ENCODE assay signal across 27 cellular contexts in genomic region chr17:78146471-78146869, GRCh38. TPM values are rescaled to one million over a fixed set of nuclear protein-coding genes. Genes with fewer than 3 reads are reported as not detected.
DNase-seq lines count a peak whose midpoint lies in the region; ATAC-seq, FAIRE-seq and TF ChIP-seq lines count a peak whose summit lies in the region.
"Had no signal": no experiment of that assay in that cellular context is flagged by ENCODE, and none has a peak within 500 bp of the region (broad histone marks: within the 10 kb centered on the region; RNA-seq: fewer than 3 reads in every experiment).

No MANE protein-coding gene starts in this region.

- no peak for FAIRE-seq in HepG2 (lab: Jason Lieb, UNC)
- FAIRE-seq: H54 had no signal

- H3K4me3 ChIP-seq in HepG2 (replicated peaks in 1 of 3; ENCODE audit: insufficient read depth in 1 of 3, low read depth in 2 of 3, low read length in 3 of 3) (no peak overlapping the region; a peak in 1 of 6 replicates), right lobe of liver (no peak overlapping the region), body of pancreas (no peak overlapping the region), neutrophil (ENCODE audit: low read depth in 1 of 2, low read length in 1 of 2) (no peak overlapping the region), foreskin fibroblast (ENCODE audit: low read depth in 1 of 2, low read length in 2 of 2) (no peak overlapping the region)
- H3K4me3 ChIP-seq: testis had no signal

- CTCF ChIA-PET in HepG2 (lab: Yijun Ruan, JAX; ENCODE audit: low intra/inter-chr PET ratio, low total read pairs) = no interaction called here

- no peak overlapping the region for H3K4me3 Mint-ChIP-seq in activated T-cell treated with anti-CD3 and anti-CD28 coated beads, Interleukin-2, amount 50 U/mL, for 24 hours
- H3K4me3 Mint-ChIP-seq in activated T-cell treated with anti-CD3 and anti-CD28 coated beads, Interleukin-2, amount 50 U/mL, for 4 hours = no peak overlapping the region
- H3K4me3 Mint-ChIP-seq: brain had no signal

- H3K9ac ChIP-seq in HepG2 (ENCODE audit: insufficient read depth, low read depth, low read length) = no peak overlapping the region

- H3K36me3 ChIP-seq in HepG2 (replicated peaks in 1 of 2; ENCODE audit: control insufficient read depth in 1 of 2, insufficient read depth in 2 of 2, low read length in 2 of 2) (no peaks in the 10 kb centered on the region), right lobe of liver (no peaks in the 10 kb centered on the region), body of pancreas (replicated peaks in 1 of 2; ENCODE audit: insufficient read depth in 1 of 2, low read depth in 2 of 2) (no peaks in the 10 kb centered on the region), neutrophil (peaks cover 13% of the 10 kb centered on the region)
- H3K36me3 ChIP-seq: BE2C had no signal

- no peaks in the 10 kb centered on the region for H3K9me3 Mint-ChIP-seq in activated T-cell treated with anti-CD3 and anti-CD28 coated beads, Interleukin-2, amount 50 U/mL, for 24 hours
- H3K9me3 Mint-ChIP-seq in activated T-cell treated with anti-CD3 and anti-CD28 coated beads, Interleukin-2, amount 50 U/mL, for 4 hours = no peaks in the 10 kb centered on the region
- H3K9me3 Mint-ChIP-seq: naive thymus-derived CD8-positive, alpha-beta T cell had no signal

- no peaks in the 10 kb centered on the region for H3K79me2 ChIP-seq in HepG2 (ENCODE audit: insufficient read depth, low read length)

- H3K27ac ChIP-seq in HepG2 (ENCODE audit: extremely low read length, insufficient read depth, low read length) (no peak overlapping the region), right lobe of liver (no peak overlapping the region), body of pancreas (peak overlapping the region in 3 of 4 donors; percentile 86 to 89 (median 88)), neutrophil (peak overlapping the region; percentile 85)
- H3K27ac ChIP-seq: epithelial cell of prostate, testis had no signal

- in situ Hi-C loops in HepG2 (cut with HindIII; ENCODE audit: extremely low pct_ligation_motif_present, low pct_unique_long_range_greater_than_20kb) = no loop called here

- POLR2A ChIA-PET in HepG2 (lab: Yijun Ruan, JAX) = no interaction called here

- H3K27ac Mint-ChIP-seq in activated T-cell treated with anti-CD3 and anti-CD28 coated beads, Interleukin-2, amount 50 U/mL, for 24 hours = no peak overlapping the region
- H3K27ac Mint-ChIP-seq: brain had no signal

- intact Hi-C loops in HepG2 (cut with micrococcal nuclease; ENCODE audit: unreplicated experiment) = no loop called here
- intact Hi-C loops in right lobe of liver (cut with DNase I) = no loop called here
- intact Hi-C loops in body of pancreas (cut with DNase I) = no loop called here

- BruUV-seq in HepG2 (replicated peaks; lab: Mats Ljungman, UMichigan) = no TSS peak

- H2AFZ ChIP-seq in HepG2 (ENCODE audit: low read length) = no peak overlapping the region

- no peak for TF ChIP-seq RAD21 in HepG2 (CRISPR knock-in tag; IDR thresholded peaks at IDR 0.05)

- no peak for DNase-seq in HepG2 (ENCODE audit: low spot score)
- no peak for DNase-seq in right lobe of liver
- no peak for DNase-seq in body of pancreas
- DNase-seq in SW480 (ENCODE audit: low spot score) = no peak
- DNase-seq in foreskin fibroblast = no peak
- DNase-seq in activated T-cell treated with anti-CD3 and anti-CD28 coated beads, Interleukin-2, amount 50 U/mL, for 24 hours = no peak
- DNase-seq in activated T-cell treated with anti-CD3 and anti-CD28 coated beads, Interleukin-2, amount 50 U/mL, for 4 hours = no peak
- DNase-seq: activated effector memory CD4-positive, alpha-beta T cell treated with anti-CD3 and anti-CD28 coated beads, Interleukin-2, amount 50 U/mL, for 16 hours; BE2C; IMR-90; midbrain; naive thymus-derived CD8-positive, alpha-beta T cell; NCI-H1105; NCI-H1930; NCI-H524; retina; SHP77 treated with DMSO at 0.1 percent for 48 hours; T1000; testis had no signal

- peaks cover 14% of the 10 kb centered on the region for H3K36me3 Mint-ChIP-seq in activated T-cell treated with anti-CD3 and anti-CD28 coated beads, Interleukin-2, amount 50 U/mL, for 24 hours (ENCODE audit: low read depth)
- no peaks in the 10 kb centered on the region for H3K36me3 Mint-ChIP-seq in activated T-cell treated with anti-CD3 and anti-CD28 coated beads, Interleukin-2, amount 50 U/mL, for 4 hours (ENCODE audit: insufficient read depth)
- H3K36me3 Mint-ChIP-seq: brain had no signal

- TF ChIP-seq POLR2A in HepG2 (IDR thresholded peaks at IDR 0.05; ENCODE audit: insufficient read depth in 1 of 2, low read depth in 2 of 2, low read length in 2 of 2) (no peak), right lobe of liver (IDR thresholded peaks at IDR 0.05) (no peak), body of pancreas (IDR thresholded peaks at IDR 0.05) (no peak)

- 56% methylated on average over 7 of the region's 7 CpGs for WGBS in HepG2 (ENCODE audit: low lambda C conversion rate)
- WGBS in right lobe of liver (ENCODE audit: insufficient coverage, low coverage, low lambda C conversion rate, missing lambda C conversion rate) = 67% methylated on average over 1 of the region's 7 CpGs
- 85 to 93% methylated on average over 6 to 7 of the region's 7 CpGs for WGBS in body of pancreas, 2 donors

- TF ChIP-seq CTCF in HepG2 (CRISPR knock-in tag; IDR thresholded peaks at IDR 0.05) (no peak), right lobe of liver (IDR thresholded peaks at IDR 0.05) (no peak), body of pancreas (IDR thresholded peaks at IDR 0.05) (no peak), neutrophil (IDR thresholded peaks at IDR 0.05) (no peak), foreskin fibroblast (IDR thresholded peaks at IDR 0.05; ENCODE audit: low read depth, low read length) (no peak)

- peaks cover 89% of the 10 kb centered on the region for H3K4me1 ChIP-seq in HepG2 (ENCODE audit: insufficient read depth, low read length)
- H3K4me1 ChIP-seq in right lobe of liver = peaks cover 0 to 27% (median 4%) of the 10 kb centered on the region in 4 donors
- H3K4me1 ChIP-seq in body of pancreas = peaks cover 76% of the 10 kb centered on the region
- H3K4me1 ChIP-seq in neutrophil (ENCODE audit: control insufficient read depth in 1 of 2, insufficient read depth in 1 of 2, low read depth in 1 of 2, low read length in 1 of 2) = peaks cover 55 to 60% of the 10 kb centered on the region in 2 experiments

- TF ChIP-seq EP300 in HepG2 (IDR thresholded peaks at IDR 0.05; ENCODE audit: low read depth in 2 of 2, low read length in 2 of 2) (no peak), HepG2 (CRISPR knock-in tag; IDR thresholded peaks at IDR 0.05; ENCODE audit: borderline replicate concordance) (no peak)

- peaks cover 8 to 24% of the 10 kb centered on the region in 2 experiments; a peak in 4 of 5 replicates for H3K27me3 ChIP-seq in HepG2 (ENCODE audit: control insufficient read depth in 1 of 2, insufficient read depth in 2 of 2, low read length in 2 of 2)
- no peaks in the 10 kb centered on the region for H3K27me3 ChIP-seq in right lobe of liver
- H3K27me3 ChIP-seq in body of pancreas = no peaks in the 10 kb centered on the region
- H3K27me3 ChIP-seq in neutrophil = no peaks in the 10 kb centered on the region
- H3K27me3 ChIP-seq: BE2C, testis had no signal

- no peaks in the 10 kb centered on the region for H3K9me3 ChIP-seq in HepG2 (ENCODE audit: low read length)
- H3K9me3 ChIP-seq in right lobe of liver = no peaks in the 10 kb centered on the region
- no peaks in the 10 kb centered on the region for H3K9me3 ChIP-seq in body of pancreas
- H3K9me3 ChIP-seq in neutrophil = no peaks in the 10 kb centered on the region
- H3K9me3 ChIP-seq: BE2C, testis had no signal

- no peaks in the 10 kb centered on the region for H4K20me1 ChIP-seq in HepG2 (ENCODE audit: insufficient read depth, low read length)

- ATAC-seq in HepG2 (no peak), right lobe of liver (no peak), body of pancreas (no peak)
- no peak for ATAC-seq in activated T-cell treated with anti-CD3 and anti-CD28 coated beads, Interleukin-2, amount 50 U/mL, for 4 hours
- ATAC-seq: left lobe of liver; naive thymus-derived CD8-positive, alpha-beta T cell; Panc1 had no signal

- H3K27me3 Mint-ChIP-seq in activated T-cell treated with anti-CD3 and anti-CD28 coated beads, Interleukin-2, amount 50 U/mL, for 24 hours = no peaks in the 10 kb centered on the region
- no peaks in the 10 kb centered on the region for H3K27me3 Mint-ChIP-seq in activated T-cell treated with anti-CD3 and anti-CD28 coated beads, Interleukin-2, amount 50 U/mL, for 4 hours (ENCODE audit: low read depth)
- H3K27me3 Mint-ChIP-seq: naive thymus-derived CD8-positive, alpha-beta T cell had no signal

- peaks cover 35% of the 10 kb centered on the region for H3K4me1 Mint-ChIP-seq in activated T-cell treated with anti-CD3 and anti-CD28 coated beads, Interleukin-2, amount 50 U/mL, for 24 hours (ENCODE audit: low read depth)
- H3K4me1 Mint-ChIP-seq in activated T-cell treated with anti-CD3 and anti-CD28 coated beads, Interleukin-2, amount 50 U/mL, for 4 hours (ENCODE audit: low read depth) = peaks cover 37% of the 10 kb centered on the region

- H3K4me2 ChIP-seq in HepG2 (ENCODE audit: low read depth, low read length) = no peak overlapping the region

RNA-seq across cellular contexts. Expression of gene C17orf99, which starts 0.3 kb away (rescaled TPM):
- 0.22 and 1.7 TPM in 2 replicates for total RNA-seq in HepG2 (2016; rRNA removed; fragmentation: Illumina TruSeq; extraction: Trizol)
- 0.51 and 0.88 TPM in 2 replicates for total RNA-seq in HepG2 (2016; cell fraction: cytosol; rRNA removed; fragmentation: Illumina TruSeq; extraction: Trizol; ENCODE audit: low read depth)
- total RNA-seq in HepG2 (2016; cell fraction: insoluble cytoplasmic fraction; rRNA removed; fragmentation: Illumina TruSeq; extraction: Trizol) = 0.84 and 0.86 TPM in 2 replicates
- 1.1 and 1.2 TPM in 2 replicates for total RNA-seq in HepG2 (2016; cell fraction: membrane; rRNA removed; fragmentation: Illumina TruSeq; extraction: Trizol)
- 0.38 and 2.4 TPM in 2 replicates for total RNA-seq in HepG2 (2016; cell fraction: nucleus; rRNA removed; fragmentation: Illumina TruSeq; extraction: Trizol)
- 1.9 and 2.8 TPM in 2 replicates for polyA plus RNA-seq in HepG2 (2011; rRNA removed)
- 1.1 and 1.8 TPM in 2 replicates for polyA plus RNA-seq in HepG2 (2011; cell fraction: cytosol; rRNA removed)
- 5.8 and 10.0 TPM in 2 replicates for polyA plus RNA-seq in HepG2 (2011; cell fraction: nucleus; rRNA removed)
- polyA plus RNA-seq in HepG2 (2012) = 1.5 and 2.2 TPM in 2 replicates
- polyA plus RNA-seq in HepG2 (2016; cell fraction: cytosol; fragmentation: Illumina TruSeq; extraction: Trizol; ENCODE audit: low read depth) = 0.23 and 0.46 TPM in 2 replicates
- 0.60 TPM in 1 of 2 replicates, not detected in the other for polyA plus RNA-seq in HepG2 (2016; cell fraction: insoluble cytoplasmic fraction; fragmentation: Illumina TruSeq; extraction: Trizol; ENCODE audit: low read depth)
- 0.59 and 1.1 TPM in 2 replicates for polyA plus RNA-seq in HepG2 (2016; cell fraction: membrane; fragmentation: Illumina TruSeq; extraction: Trizol; ENCODE audit: low read depth)
- 2.4 and 2.9 TPM in 2 replicates for polyA plus RNA-seq in HepG2 (2016; cell fraction: nucleus; fragmentation: Illumina TruSeq; extraction: Trizol; ENCODE audit: insufficient read depth, low read depth)
- polyA minus RNA-seq in HepG2 (2011; rRNA and poly(A)+ RNA removed; ENCODE audit: low replicate concordance) = 0.72 TPM in 1 of 2 replicates, not detected in the other
- polyA minus RNA-seq in HepG2 (2011; cell fraction: cytosol; rRNA and poly(A)+ RNA removed) = not detected in 2 replicates
- polyA minus RNA-seq in HepG2 (2011; cell fraction: nucleus; rRNA and poly(A)+ RNA removed) = 1.5 and 3.1 TPM in 2 replicates
- total RNA-seq in right lobe of liver = not detected
- total RNA-seq in body of pancreas = not detected
- not detected for total RNA-seq in activated T-cell treated with anti-CD3 and anti-CD28 coated beads, Interleukin-2, amount 50 U/mL, for 4 hours
- total RNA-seq: G401, IMR-90, left lobe of liver, osteocyte had no signal
- polyA plus RNA-seq: IMR-90; naive thymus-derived CD8-positive, alpha-beta T cell had no signal

RNA-seq across cellular contexts. Expression of gene TMC8, which starts 15.9 kb away (rescaled TPM):
- 0.08 and 0.53 TPM in 2 replicates for total RNA-seq in HepG2 (2016; rRNA removed; fragmentation: Illumina TruSeq; extraction: Trizol)
- 0.09 and 0.61 TPM in 2 replicates for total RNA-seq in HepG2 (2016; cell fraction: cytosol; rRNA removed; fragmentation: Illumina TruSeq; extraction: Trizol; ENCODE audit: low read depth)
- 0.04 and 0.65 TPM in 2 replicates for total RNA-seq in HepG2 (2016; cell fraction: insoluble cytoplasmic fraction; rRNA removed; fragmentation: Illumina TruSeq; extraction: Trizol)
- total RNA-seq in HepG2 (2016; cell fraction: membrane; rRNA removed; fragmentation: Illumina TruSeq; extraction: Trizol) = 0.83 TPM in 2 replicates
- 0.85 and 1.9 TPM in 2 replicates for total RNA-seq in HepG2 (2016; cell fraction: nucleus; rRNA removed; fragmentation: Illumina TruSeq; extraction: Trizol)
- polyA plus RNA-seq in HepG2 (2011; rRNA removed) = 7.8 and 11.1 TPM in 2 replicates
- polyA plus RNA-seq in HepG2 (2011; cell fraction: cytosol; rRNA removed) = 5.7 and 7.7 TPM in 2 replicates
- polyA plus RNA-seq in HepG2 (2011; cell fraction: nucleus; rRNA removed) = 35.7 and 61.8 TPM in 2 replicates
- polyA plus RNA-seq in HepG2 (2012) = 5.3 and 8.8 TPM in 2 replicates
- polyA plus RNA-seq in HepG2 (2016; cell fraction: cytosol; fragmentation: Illumina TruSeq; extraction: Trizol; ENCODE audit: low read depth) = 0.12 TPM in 1 of 2 replicates, not detected in the other
- 0.13 and 0.74 TPM in 2 replicates for polyA plus RNA-seq in HepG2 (2016; cell fraction: insoluble cytoplasmic fraction; fragmentation: Illumina TruSeq; extraction: Trizol; ENCODE audit: low read depth)
- 0.10 and 0.13 TPM in 2 replicates for polyA plus RNA-seq in HepG2 (2016; cell fraction: membrane; fragmentation: Illumina TruSeq; extraction: Trizol; ENCODE audit: low read depth)
- 0.76 and 1.7 TPM in 2 replicates for polyA plus RNA-seq in HepG2 (2016; cell fraction: nucleus; fragmentation: Illumina TruSeq; extraction: Trizol; ENCODE audit: insufficient read depth, low read depth)
- polyA minus RNA-seq in HepG2 (2011; rRNA and poly(A)+ RNA removed; ENCODE audit: low replicate concordance) = 0.51 and 13.2 TPM in 2 replicates
- 4.5 and 4.8 TPM in 2 replicates for polyA minus RNA-seq in HepG2 (2011; cell fraction: cytosol; rRNA and poly(A)+ RNA removed)
- 12.2 and 14.3 TPM in 2 replicates for polyA minus RNA-seq in HepG2 (2011; cell fraction: nucleus; rRNA and poly(A)+ RNA removed)
- total RNA-seq in right lobe of liver = 1 to 10 TPM; 2.4 to 7.2 (median 4.8) TPM
- total RNA-seq in body of pancreas = 1 to 10 TPM; 1.6 to 3.3 TPM
- 10 to 100 TPM; 46.9 to 69.4 (median 61.7) TPM for total RNA-seq in activated T-cell treated with anti-CD3 and anti-CD28 coated beads, Interleukin-2, amount 50 U/mL, for 4 hours
- total RNA-seq: IMR-90 had no signal
- polyA plus RNA-seq: IMR-90 had no signal

RNA-seq across cellular contexts. Expression of gene TMC6, which starts 17.9 kb away (rescaled TPM):
- total RNA-seq in HepG2 (2016; rRNA removed; fragmentation: Illumina TruSeq; extraction: Trizol) = 20.4 and 48.4 TPM in 2 replicates
- total RNA-seq in HepG2 (2016; cell fraction: cytosol; rRNA removed; fragmentation: Illumina TruSeq; extraction: Trizol; ENCODE audit: low read depth) = 21.4 and 23.6 TPM in 2 replicates
- total RNA-seq in HepG2 (2016; cell fraction: insoluble cytoplasmic fraction; rRNA removed; fragmentation: Illumina TruSeq; extraction: Trizol) = 19.7 and 47.9 TPM in 2 replicates
- total RNA-seq in HepG2 (2016; cell fraction: membrane; rRNA removed; fragmentation: Illumina TruSeq; extraction: Trizol) = 29.0 and 34.4 TPM in 2 replicates
- total RNA-seq in HepG2 (2016; cell fraction: nucleus; rRNA removed; fragmentation: Illumina TruSeq; extraction: Trizol) = 47.2 and 55.0 TPM in 2 replicates
- 99.1 and 118 TPM in 2 replicates for polyA plus RNA-seq in HepG2 (2011; rRNA removed)
- 42.4 and 70.8 TPM in 2 replicates for polyA plus RNA-seq in HepG2 (2011; cell fraction: cytosol; rRNA removed)
- polyA plus RNA-seq in HepG2 (2011; cell fraction: nucleus; rRNA removed) = 648 and 982 TPM in 2 replicates
- polyA plus RNA-seq in HepG2 (2012) = 45.7 and 50.3 TPM in 2 replicates
- polyA plus RNA-seq in HepG2 (2016; cell fraction: cytosol; fragmentation: Illumina TruSeq; extraction: Trizol; ENCODE audit: low read depth) = 8.9 and 10.6 TPM in 2 replicates
- 16.1 and 17.9 TPM in 2 replicates for polyA plus RNA-seq in HepG2 (2016; cell fraction: insoluble cytoplasmic fraction; fragmentation: Illumina TruSeq; extraction: Trizol; ENCODE audit: low read depth)
- polyA plus RNA-seq in HepG2 (2016; cell fraction: membrane; fragmentation: Illumina TruSeq; extraction: Trizol; ENCODE audit: low read depth) = 18.2 and 19.0 TPM in 2 replicates
- polyA plus RNA-seq in HepG2 (2016; cell fraction: nucleus; fragmentation: Illumina TruSeq; extraction: Trizol; ENCODE audit: insufficient read depth, low read depth) = 126 and 147 TPM in 2 replicates
- 23.3 and 152 TPM in 2 replicates for polyA minus RNA-seq in HepG2 (2011; rRNA and poly(A)+ RNA removed; ENCODE audit: low replicate concordance)
- 48.9 and 63.1 TPM in 2 replicates for polyA minus RNA-seq in HepG2 (2011; cell fraction: cytosol; rRNA and poly(A)+ RNA removed)
- 92.6 and 109 TPM in 2 replicates for polyA minus RNA-seq in HepG2 (2011; cell fraction: nucleus; rRNA and poly(A)+ RNA removed)
- total RNA-seq in right lobe of liver = 10 to 100 TPM; 10.9 to 24.7 (median 15.7) TPM
- 10 to 100 TPM; 21.0 to 32.3 TPM for total RNA-seq in body of pancreas
- total RNA-seq in activated T-cell treated with anti-CD3 and anti-CD28 coated beads, Interleukin-2, amount 50 U/mL, for 4 hours = 10 to 100 TPM; 79.1 to 87.1 (median 81.5) TPM
- total RNA-seq: IMR-90 had no signal

RNA-seq across cellular contexts. Expression of gene SYNGR2, which starts 21.9 kb away (rescaled TPM):
- total RNA-seq in HepG2 (2016; rRNA removed; fragmentation: Illumina TruSeq; extraction: Trizol) (28.7 and 46.7 TPM in 2 replicates), right lobe of liver (10 to 100 TPM; 43.3 to 55.8 (median 50.4) TPM), body of pancreas (10 to 100 TPM; 68.6 to 86.4 TPM)
- total RNA-seq in HepG2 (2016; cell fraction: cytosol; rRNA removed; fragmentation: Illumina TruSeq; extraction: Trizol; ENCODE audit: low read depth) = 15.8 and 18.7 TPM in 2 replicates
- total RNA-seq in HepG2 (2016; cell fraction: insoluble cytoplasmic fraction; rRNA removed; fragmentation: Illumina TruSeq; extraction: Trizol) = 21.7 and 51.0 TPM in 2 replicates
- total RNA-seq in HepG2 (2016; cell fraction: membrane; rRNA removed; fragmentation: Illumina TruSeq; extraction: Trizol) = 31.9 and 34.8 TPM in 2 replicates
- total RNA-seq in HepG2 (2016; cell fraction: nucleus; rRNA removed; fragmentation: Illumina TruSeq; extraction: Trizol) = 43.0 and 51.6 TPM in 2 replicates
- 170 and 192 TPM in 2 replicates for polyA plus RNA-seq in HepG2 (2011; rRNA removed)
- 200 and 244 TPM in 2 replicates for polyA plus RNA-seq in HepG2 (2011; cell fraction: cytosol; rRNA removed)
- polyA plus RNA-seq in HepG2 (2011; cell fraction: nucleus; rRNA removed) = 116 and 129 TPM in 2 replicates
- polyA plus RNA-seq in HepG2 (2012) = 52.7 and 59.2 TPM in 2 replicates
- 35.1 and 40.6 TPM in 2 replicates for polyA plus RNA-seq in HepG2 (2016; cell fraction: cytosol; fragmentation: Illumina TruSeq; extraction: Trizol; ENCODE audit: low read depth)
- polyA plus RNA-seq in HepG2 (2016; cell fraction: insoluble cytoplasmic fraction; fragmentation: Illumina TruSeq; extraction: Trizol; ENCODE audit: low read depth) = 52.5 and 60.0 TPM in 2 replicates
- 62.1 and 68.8 TPM in 2 replicates for polyA plus RNA-seq in HepG2 (2016; cell fraction: membrane; fragmentation: Illumina TruSeq; extraction: Trizol; ENCODE audit: low read depth)
- 160 and 166 TPM in 2 replicates for polyA plus RNA-seq in HepG2 (2016; cell fraction: nucleus; fragmentation: Illumina TruSeq; extraction: Trizol; ENCODE audit: insufficient read depth, low read depth)
- polyA minus RNA-seq in HepG2 (2011; rRNA and poly(A)+ RNA removed; ENCODE audit: low replicate concordance) = 231 and 401 TPM in 2 replicates
- 73.3 and 75.3 TPM in 2 replicates for polyA minus RNA-seq in HepG2 (2011; cell fraction: cytosol; rRNA and poly(A)+ RNA removed)
- polyA minus RNA-seq in HepG2 (2011; cell fraction: nucleus; rRNA and poly(A)+ RNA removed) = 23.0 and 28.7 TPM in 2 replicates
- total RNA-seq in activated T-cell treated with anti-CD3 and anti-CD28 coated beads, Interleukin-2, amount 50 U/mL, for 4 hours = 100 to 1,000 TPM; 192 to 224 (median 196) TPM

RNA-seq across cellular contexts. Expression of gene TK1, which starts 40.4 kb away (rescaled TPM):
- total RNA-seq in HepG2 (2016; rRNA removed; fragmentation: Illumina TruSeq; extraction: Trizol) (96.0 and 114 TPM in 2 replicates), right lobe of liver (1 to 10 TPM; 2.1 to 8.3 (median 4.7) TPM), body of pancreas (1 to 10 TPM in 1 of 2 donors, under 1 TPM in 1; 0.66 to 4.9 TPM)
- total RNA-seq in HepG2 (2016; cell fraction: cytosol; rRNA removed; fragmentation: Illumina TruSeq; extraction: Trizol; ENCODE audit: low read depth) = 20.1 and 22.9 TPM in 2 replicates
- 95.6 and 109 TPM in 2 replicates for total RNA-seq in HepG2 (2016; cell fraction: insoluble cytoplasmic fraction; rRNA removed; fragmentation: Illumina TruSeq; extraction: Trizol)
- total RNA-seq in HepG2 (2016; cell fraction: membrane; rRNA removed; fragmentation: Illumina TruSeq; extraction: Trizol) = 30.2 and 33.7 TPM in 2 replicates
- total RNA-seq in HepG2 (2016; cell fraction: nucleus; rRNA removed; fragmentation: Illumina TruSeq; extraction: Trizol) = 38.0 and 39.0 TPM in 2 replicates
- 33.2 and 45.0 TPM in 2 replicates for polyA plus RNA-seq in HepG2 (2011; rRNA removed)
- polyA plus RNA-seq in HepG2 (2011; cell fraction: cytosol; rRNA removed) = 36.3 and 78.7 TPM in 2 replicates
- 27.9 and 41.4 TPM in 2 replicates for polyA plus RNA-seq in HepG2 (2011; cell fraction: nucleus; rRNA removed)
- polyA plus RNA-seq in HepG2 (2012) = 15.9 and 24.5 TPM in 2 replicates
- 18.4 and 18.5 TPM in 2 replicates for polyA plus RNA-seq in HepG2 (2016; cell fraction: cytosol; fragmentation: Illumina TruSeq; extraction: Trizol; ENCODE audit: low read depth)
- polyA plus RNA-seq in HepG2 (2016; cell fraction: insoluble cytoplasmic fraction; fragmentation: Illumina TruSeq; extraction: Trizol; ENCODE audit: low read depth) = 130 and 138 TPM in 2 replicates
- 21.2 and 23.8 TPM in 2 replicates for polyA plus RNA-seq in HepG2 (2016; cell fraction: membrane; fragmentation: Illumina TruSeq; extraction: Trizol; ENCODE audit: low read depth)
- 61.0 and 63.4 TPM in 2 replicates for polyA plus RNA-seq in HepG2 (2016; cell fraction: nucleus; fragmentation: Illumina TruSeq; extraction: Trizol; ENCODE audit: insufficient read depth, low read depth)
- 74.6 and 146 TPM in 2 replicates for polyA minus RNA-seq in HepG2 (2011; rRNA and poly(A)+ RNA removed; ENCODE audit: low replicate concordance)
- polyA minus RNA-seq in HepG2 (2011; cell fraction: cytosol; rRNA and poly(A)+ RNA removed) = 21.4 and 38.3 TPM in 2 replicates
- 10.7 and 15.2 TPM in 2 replicates for polyA minus RNA-seq in HepG2 (2011; cell fraction: nucleus; rRNA and poly(A)+ RNA removed)
- 10 to 100 TPM; 23.0 to 30.3 (median 26.8) TPM for total RNA-seq in activated T-cell treated with anti-CD3 and anti-CD28 coated beads, Interleukin-2, amount 50 U/mL, for 4 hours
- total RNA-seq: naive thymus-derived CD8-positive, alpha-beta T cell had no signal

Comparison
In these comparisons a context has a peak if more than half of its experiments do, and no peak if none do; other contexts are left out.
1. H3K27ac ChIP-seq: peak in body of pancreas (3 of 4) and neutrophil (single experiment); none in HepG2 (single experiment) and right lobe of liver (0 of 3).
2. RNA of gene TMC8, which starts 15.9 kb away (total RNA-seq): 46.9 to 69.4 TPM in activated T-cell treated with anti-CD3 and anti-CD28 coated beads, Interleukin-2, amount 50 U/mL, for 4 hours; 2.4 to 7.2 TPM in right lobe of liver, 1.6 to 3.3 TPM in body of pancreas and 0.04 to 1.9 TPM in HepG2; every median in the first group is over 4 times any median in the second.